Comparison of ENCODE assay signal across 8 cellular contexts in the genomic region with DNA sequence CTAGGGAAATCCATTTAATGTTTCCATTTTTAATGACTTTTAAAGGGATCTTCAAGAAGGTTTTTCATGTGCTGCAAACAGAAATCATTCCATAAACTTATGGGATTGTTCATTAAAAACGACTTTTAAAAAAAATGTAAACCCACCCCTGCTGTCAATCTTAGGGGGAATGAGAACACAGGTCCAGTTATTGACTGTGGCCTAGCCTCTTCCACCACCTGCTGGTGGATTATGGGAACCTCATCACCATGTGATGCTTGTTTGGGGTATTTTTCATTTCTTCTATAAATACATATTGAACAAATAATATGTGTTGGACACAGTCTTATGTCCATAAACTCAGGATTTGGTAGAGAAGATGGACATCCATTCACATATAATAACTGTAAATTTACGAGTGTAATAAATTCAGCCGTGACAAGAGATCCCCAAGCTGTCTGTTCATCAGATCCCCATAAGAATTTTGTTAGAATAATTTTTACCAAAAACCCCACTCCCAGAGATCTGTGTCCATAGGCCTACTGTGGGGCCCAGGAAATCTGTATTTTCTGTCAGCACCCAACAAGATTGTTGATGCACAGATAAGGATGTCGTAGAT. TPM values are rescaled to one million over a fixed set of nuclear protein-coding genes. Genes with fewer than 3 reads are reported as not detected.
A peak's percentile ranks its signal among the peaks of the same experiment; 100 is the strongest.
DNase-seq lines count a peak whose midpoint lies in the region; ATAC-seq and TF ChIP-seq lines count a peak whose summit lies in the region.

No MANE protein-coding gene starts in this region.

- no peaks in the 10 kb centered on the region for H3K36me3 Mint-ChIP-seq in CD8-positive, alpha-beta T cell

- no peaks in the 10 kb centered on the region for H3K9me3 Mint-ChIP-seq in CD8-positive, alpha-beta T cell

- no peak overlapping the region for H3K4me3 Mint-ChIP-seq in CD8-positive, alpha-beta T cell

- no peaks in the 10 kb centered on the region for H3K27me3 Mint-ChIP-seq in CD8-positive, alpha-beta T cell (ENCODE audit: low read depth)

- no peaks in the 10 kb centered on the region for H3K4me1 Mint-ChIP-seq in CD8-positive, alpha-beta T cell (ENCODE audit: low read depth)

- H3K4me1 ChIP-seq in CD8-positive, alpha-beta T cell (ENCODE audit: insufficient read depth, low read length): no peaks in the 10 kb centered on the region
- H3K4me1 ChIP-seq in iPS DF 6.9 (ENCODE audit: control insufficient read depth, insufficient read depth, low read length): no peaks in the 10 kb centered on the region

- H3K27ac ChIP-seq in CD8-positive, alpha-beta T cell (ENCODE audit: low read depth, low read length): no peak overlapping the region
- H3K27ac ChIP-seq in iPS DF 6.9 (ENCODE audit: low read length): no peak overlapping the region

- TF ChIP-seq CTCF in CD8-positive, alpha-beta T cell (IDR thresholded peaks at IDR 0.05): peak; percentile 55
- TF ChIP-seq CTCF in astrocyte of the spinal cord (IDR thresholded peaks at IDR 0.05; ENCODE audit: low read depth, low read length): peak; percentile 79

- no peak overlapping the region for H3K4me3 ChIP-seq in CD8-positive, alpha-beta T cell (ENCODE audit: low read depth, low read length)
- H3K4me3 ChIP-seq in astrocyte of the spinal cord (ENCODE audit: low read depth, low read length): no peak overlapping the region
- no peak overlapping the region for H3K4me3 ChIP-seq in iPS DF 6.9 (ENCODE audit: low read length)

- H3K36me3 ChIP-seq in CD8-positive, alpha-beta T cell (ENCODE audit: insufficient read depth, low read length): no peaks in the 10 kb centered on the region
- no peaks in the 10 kb centered on the region for H3K36me3 ChIP-seq in iPS DF 6.9 (ENCODE audit: control insufficient read depth, insufficient read depth, low read length)

- no peaks in the 10 kb centered on the region for H3K9me3 ChIP-seq in CD8-positive, alpha-beta T cell (ENCODE audit: low read length)
- H3K9me3 ChIP-seq in iPS DF 6.9 (ENCODE audit: control insufficient read depth, insufficient read depth, low read length): no peaks in the 10 kb centered on the region

- no peaks in the 10 kb centered on the region for H3K27me3 ChIP-seq in CD8-positive, alpha-beta T cell (ENCODE audit: insufficient read depth, low read length)
- no peaks in the 10 kb centered on the region for H3K27me3 ChIP-seq in iPS DF 6.9 (ENCODE audit: control insufficient read depth, insufficient read depth, low read length)

- CTCF ChIA-PET in CD8-positive, alpha-beta T cell (lab: Charles Lee): interaction anchor here (0.6 to 1.6 kb wide), 2 partner anchors 15 to 290 kb away, joined by 3 to 4 read pairs; no protein-coding TSS in a partner anchor

- DNase-seq in CD8-positive, alpha-beta T cell: peak in 1 of 7 experiments; percentile 5
- peak; percentile 63 for DNase-seq in HCEC 1CT
- peak; percentile 11 to 66 for DNase-seq in NOMO-1 (lab: John Stamatoyannopoulos, UW; ENCODE audit: unreplicated experiment in 2 of 2)
- peak; percentile 57 for DNase-seq in astrocyte of the spinal cord (ENCODE audit: low read depth, low spot score)
- DNase-seq in iPS DF 6.9 (ENCODE audit: low read depth, low spot score): peak; percentile 27
- peak; percentile 9 for DNase-seq in stimulated activated CD4-positive, alpha-beta T cell treated with anti-CD3 and anti-CD28 coated beads, Interleukin-12 subunit alpha, Interleukin-12 subunit beta, amount 100 ng/mL, for 4 hours

- POLR2A ChIA-PET in CD8-positive, alpha-beta T cell (lab: Charles Lee): no interaction called here

- WGBS in iPS DF 6.9 (ENCODE audit: insufficient coverage, insufficient read length): no CpG with 5 or more reads among the region's 4 CpGs

- H3K27ac Mint-ChIP-seq in CD8-positive, alpha-beta T cell: no peak overlapping the region

- in situ Hi-C loops in astrocyte of the spinal cord (cut with HindIII; ENCODE audit: low sequenced_read_pairs): no loop called here

- intact Hi-C loops in CD8-positive, alpha-beta T cell (cut with DNase I, micrococcal nuclease): loop anchor here in 1 of 2 experiments (1.0 kb wide), 1 partner anchor 289 kb away; no protein-coding TSS in a partner anchor

- no peak for ATAC-seq in CD8-positive, alpha-beta T cell
- ATAC-seq in GM18502 (IDR thresholded peaks at IDR 0.05; ENCODE audit: poor library complexity, unreplicated experiment) (no peak), GM21723 (IDR thresholded peaks at IDR 0.05; ENCODE audit: unreplicated experiment) (no peak)

RNA-seq across cellular contexts. Expression of gene TMC5, which starts 42.0 kb away (rescaled TPM):
- not detected for total RNA-seq in CD8-positive, alpha-beta T cell
